8 cellular contexts compared by ENCODE assay signal in genomic region chr6:146914563-146915483, GRCh38.
A peak's percentile ranks its signal among the peaks of the same experiment; 100 is the strongest.
DNase-seq lines count a peak whose midpoint lies in the region; ATAC-seq, FAIRE-seq and TF ChIP-seq lines count a peak whose summit lies in the region.

No MANE protein-coding gene starts in this region.

- H3K9ac ChIP-seq in endothelial cell of umbilical vein (replicated peaks; ENCODE audit: extremely low read depth, insufficient read depth, low read length): peak overlapping the region; percentile 96

- peak overlapping the region; percentile 99 for H3K27ac ChIP-seq in endothelial cell of umbilical vein (ENCODE audit: insufficient read depth, low read depth, low read length)
- no peak overlapping the region for H3K27ac ChIP-seq in CD8-positive, alpha-beta T cell (ENCODE audit: low read depth, low read length)

- intact Hi-C loops in endothelial cell of umbilical vein (cut with micrococcal nuclease): loop anchor here (1.0 to 10.0 kb wide), 12 partner anchors 10 to 951 kb away; partner anchors contain the start of genes RAB32 and SHPRH
- intact Hi-C loops in CD8-positive, alpha-beta T cell (cut with DNase I, micrococcal nuclease): no loop called here

- FAIRE-seq in endothelial cell of umbilical vein (lab: Jason Lieb, UNC): peak; percentile 91

- H3K4me1 ChIP-seq in endothelial cell of umbilical vein (ENCODE audit: control insufficient read depth, extremely low read depth, insufficient read depth, low read length): peaks cover 39% of the 10 kb centered on the region
- H3K4me1 ChIP-seq in CD8-positive, alpha-beta T cell (ENCODE audit: insufficient read depth, low read length): no peaks in the 10 kb centered on the region

- peak overlapping the region; percentile 90 for H3K4me2 ChIP-seq in endothelial cell of umbilical vein (ENCODE audit: insufficient read depth, low read length)

- TSS peak; percentile 76 for BruUV-seq in endothelial cell of umbilical vein (replicated peaks; lab: Mats Ljungman, UMichigan)

- H2AFZ ChIP-seq in endothelial cell of umbilical vein (ENCODE audit: low read depth, low read length): no peak overlapping the region

- no peaks in the 10 kb centered on the region for H3K9me1 ChIP-seq in endothelial cell of umbilical vein (replicated peaks; ENCODE audit: control insufficient read depth, extremely low read depth, insufficient read depth, low read length)

- no peak for TF ChIP-seq CTCF in endothelial cell of umbilical vein (IDR thresholded peaks at IDR 0.05; ENCODE audit: extremely low read depth in 1 of 2, insufficient read depth in 1 of 2, low read depth in 1 of 2, low read length in 2 of 2)
- TF ChIP-seq CTCF in neural crest cell (conservative IDR thresholded peaks at IDR 0.05): no peak
- no peak for TF ChIP-seq CTCF in CD8-positive, alpha-beta T cell (IDR thresholded peaks at IDR 0.05)

- CTCF ChIA-PET in endothelial cell of umbilical vein (lab: Charles Lee): interaction anchor here (0.6 to 2.0 kb wide), 4 partner anchors 13 to 50 kb away, joined by 3 to 4 read pairs (median 4); no protein-coding TSS in a partner anchor
- CTCF ChIA-PET in CD8-positive, alpha-beta T cell (lab: Charles Lee): no interaction called here

- no peaks in the 10 kb centered on the region for H3K9me3 ChIP-seq in endothelial cell of umbilical vein (replicated peaks; ENCODE audit: control insufficient read depth, insufficient read depth, low read length)
- no peaks in the 10 kb centered on the region for H3K9me3 ChIP-seq in CD8-positive, alpha-beta T cell (ENCODE audit: low read length)

- no peaks in the 10 kb centered on the region for H3K36me3 Mint-ChIP-seq in neural crest cell (ENCODE audit: low read depth)
- H3K36me3 Mint-ChIP-seq in CD8-positive, alpha-beta T cell: no peaks in the 10 kb centered on the region

- no peaks in the 10 kb centered on the region for H3K79me2 ChIP-seq in endothelial cell of umbilical vein (ENCODE audit: control insufficient read depth, insufficient read depth, low read length)

- H3K27me3 ChIP-seq in endothelial cell of umbilical vein (ENCODE audit: control insufficient read depth in 2 of 2, insufficient read depth in 2 of 2, low read length in 2 of 2): no peaks in the 10 kb centered on the region
- no peaks in the 10 kb centered on the region for H3K27me3 ChIP-seq in CD8-positive, alpha-beta T cell (ENCODE audit: insufficient read depth, low read length)

- H4K20me1 ChIP-seq in endothelial cell of umbilical vein (replicated peaks; ENCODE audit: control insufficient read depth, extremely low read depth, insufficient read depth, low read length): no peaks in the 10 kb centered on the region

- peak overlapping the region; percentile 10 to 68 (median 33) for H3K4me3 ChIP-seq in endothelial cell of umbilical vein (replicated peaks in 1 of 3; ENCODE audit: insufficient read depth in 1 of 3, low read depth in 1 of 3, low read length in 3 of 3)
- H3K4me3 ChIP-seq in CD8-positive, alpha-beta T cell (ENCODE audit: low read depth, low read length): no peak overlapping the region

- TF ChIP-seq POLR2A in endothelial cell of umbilical vein (IDR thresholded peaks at IDR 0.05; ENCODE audit: low read depth, low read length): no peak

- H3K4me1 Mint-ChIP-seq in neural crest cell: peaks cover 19% of the 10 kb centered on the region
- peaks cover 3% of the 10 kb centered on the region for H3K4me1 Mint-ChIP-seq in CD8-positive, alpha-beta T cell (ENCODE audit: low read depth)

- no peaks in the 10 kb centered on the region for H3K27me3 Mint-ChIP-seq in neural crest cell (ENCODE audit: low read depth)
- peaks cover 3% of the 10 kb centered on the region for H3K27me3 Mint-ChIP-seq in CD8-positive, alpha-beta T cell (ENCODE audit: low read depth)

- H3K36me3 ChIP-seq in endothelial cell of umbilical vein (ENCODE audit: control insufficient read depth in 2 of 2, extremely low read depth in 1 of 2, insufficient read depth in 2 of 2, low read length in 2 of 2): no peaks in the 10 kb centered on the region
- H3K36me3 ChIP-seq in CD8-positive, alpha-beta T cell (ENCODE audit: insufficient read depth, low read length): no peaks in the 10 kb centered on the region

- peaks cover 3% of the 10 kb centered on the region for H3K9me3 Mint-ChIP-seq in neural crest cell
- H3K9me3 Mint-ChIP-seq in CD8-positive, alpha-beta T cell: no peaks in the 10 kb centered on the region

- POLR2A ChIA-PET in endothelial cell of umbilical vein (lab: Charles Lee): interaction anchor here (0.7 kb wide), 1 partner anchor 9 kb away, joined by 3 read pairs; no protein-coding TSS in a partner anchor
- POLR2A ChIA-PET in CD8-positive, alpha-beta T cell (lab: Charles Lee): no interaction called here

- no peak overlapping the region for H3K4me3 Mint-ChIP-seq in neural crest cell
- H3K4me3 Mint-ChIP-seq in CD8-positive, alpha-beta T cell: no peak overlapping the region

- ATAC-seq in CD8-positive, alpha-beta T cell: no peak
- no peak for ATAC-seq in HG02885 (IDR thresholded peaks at IDR 0.05; ENCODE audit: poor library complexity, unreplicated experiment)
- no peak for ATAC-seq in GM21737 (IDR thresholded peaks at IDR 0.05; ENCODE audit: unreplicated experiment)

- dilution Hi-C loops in endothelial cell of umbilical vein (cut with MboI; ENCODE audit: extremely low pct_ligation_motif_present, low sequenced_read_pairs): no loop called here

- peak; percentile 93 for DNase-seq in Daoy (ENCODE audit: low read depth)
- peak; percentile 95 for DNase-seq in OCI-M1 (lab: John Stamatoyannopoulos, UW)
- DNase-seq in endothelial cell of umbilical vein (ENCODE audit: low read depth, low spot score): peak; percentile 98
- no peak for DNase-seq in neural crest cell (ENCODE audit: low read depth, low spot score)
- DNase-seq in CD8-positive, alpha-beta T cell: no peak
- DNase-seq in NCI-H2107 treated with DMSO at 0.1 percent for 48 hours (lab: John Stamatoyannopoulos, UW; ENCODE audit: unreplicated experiment): no peak

- H3K27ac Mint-ChIP-seq in neural crest cell (ENCODE audit: unreplicated experiment): peak overlapping the region; percentile 24
- H3K27ac Mint-ChIP-seq in CD8-positive, alpha-beta T cell: no peak overlapping the region

TF ChIP-seq in endothelial cell of umbilical vein, 7 proteins besides CTCF, POLR2A, EP300 and RAD21:
- TF ChIP-seq MYC (IDR thresholded peaks at IDR 0.05; ENCODE audit: low read depth, low read length) (no peak), JUN (IDR thresholded peaks at IDR 0.05; ENCODE audit: borderline replicate concordance, insufficient read depth, insufficient read length, low read depth) (peak; percentile 77), GATA2 (IDR thresholded peaks at IDR 0.05; ENCODE audit: insufficient read depth, insufficient read length, low read depth, low read length) (peak; percentile 84), POLR2AphosphoS5 (IDR thresholded peaks at IDR 0.05; ENCODE audit: insufficient read depth, low read depth, low read length) (peak; percentile 76), FOS (IDR thresholded peaks at IDR 0.05; ENCODE audit: borderline replicate concordance, insufficient read depth, low read length) (peak; percentile 85)
TF ChIP-seq in endothelial cell of umbilical vein: peak in this region for 4.

Comparison
In these comparisons a context has a peak if more than half of its experiments do, and no peak if none do; other contexts are left out.
1. DNase-seq: peak in Daoy (single experiment), OCI-M1 (single experiment) and endothelial cell of umbilical vein (single experiment); none in neural crest cell (single experiment), CD8-positive, alpha-beta T cell (0 of 7) and NCI-H2107 treated with DMSO at 0.1 percent for 48 hours (single experiment).